Comparison of ENCODE assay signal across 30 cellular contexts in genomic region chr20:60326821-60327220, GRCh38.
"Had no signal": no experiment of that assay in that cellular context is flagged by ENCODE, and none has a peak within 500 bp of the region (broad histone marks: within the 10 kb centered on the region; RNA-seq: fewer than 3 reads in every experiment).

No MANE protein-coding gene starts in this region.

- H3K4me3 ChIP-seq: adrenal gland, ascending aorta, body of pancreas, breast epithelium, cardiac muscle cell had no signal

- H3K36me3 ChIP-seq: adrenal gland, ascending aorta, brain microvascular endothelial cell, breast epithelium, cardiac muscle cell had no signal

- H3K27ac ChIP-seq: adrenal gland, ascending aorta, body of pancreas, brain microvascular endothelial cell, cardiac muscle cell had no signal

- H3K4me1 ChIP-seq: adrenal gland, ascending aorta, body of pancreas, breast epithelium had no signal

- ATAC-seq: activated naive CD4-positive, alpha-beta T cell treated with anti-CD3 and anti-CD28 coated beads, Interleukin-2, amount 50 U/mL, for 72 hours; activated naive CD8-positive, alpha-beta T cell treated with anti-CD3 and anti-CD28 coated beads, Interleukin-2, amount 50 U/mL, for 24 hours; activated T-cell treated with anti-CD3 and anti-CD28 coated beads, Interleukin-2, amount 50 U/mL, for 4 hours; activated T-cell treated with anti-CD3 and anti-CD28 coated beads, Interleukin-2, amount 50 U/mL, for 72 hours; activated T-helper 17 cell treated with anti-CD3 and anti-CD28 coated beads, Interleukin-2, amount 50 U/mL, for 72 hours; body of pancreas had no signal

- H3K9me3 ChIP-seq: adrenal gland, ascending aorta, body of pancreas, breast epithelium had no signal

- H3K27me3 ChIP-seq: adrenal gland, ascending aorta, body of pancreas, brain microvascular endothelial cell, breast epithelium, cardiac muscle cell had no signal

- DNase-seq: activated effector memory CD4-positive, alpha-beta T cell treated with anti-CD3 and anti-CD28 coated beads, Interleukin-2, amount 50 U/mL, for 16 hours; activated effector memory CD4-positive, alpha-beta T cell treated with Interleukin-2 at 50 U/mL for 16 hours; activated gamma-delta T cell; activated gamma-delta T cell treated with Interleukin-2 at 50 U/mL for 16 hours; activated naive CD4-positive, alpha-beta T cell; activated naive CD4-positive, alpha-beta T cell treated with anti-CD3 and anti-CD28 coated beads for 36 hours; activated naive CD4-positive, alpha-beta T cell treated with anti-CD3 and anti-CD28 coated beads, Interleukin-2, amount 10 ng/mL, durations not matched to agents 7 days and 5 days; activated naive CD4-positive, alpha-beta T cell treated with anti-CD3 and anti-CD28 coated beads, Interleukin-2, amount 50 U/mL, for 16 hours; activated naive CD4-positive, alpha-beta T cell treated with Interleukin-2 at 50 U/mL for 16 hours; activated naive CD8-positive, alpha-beta T cell treated with anti-CD3 and anti-CD28 coated beads for 36 hours; activated naive CD8-positive, alpha-beta T cell treated with anti-CD3 and anti-CD28 coated beads, Interleukin-2, amount 10 ng/mL, durations not matched to agents 7 days and 5 days; activated naive CD8-positive, alpha-beta T cell treated with anti-CD3 and anti-CD28 coated beads, Interleukin-2, amount 50 U/mL, for 24 hours; activated T-cell treated with anti-CD3 and anti-CD28 coated beads, Interleukin-2, amount 50 U/mL, for 24 hours; activated T-cell treated with anti-CD3 and anti-CD28 coated beads, Interleukin-2, amount 50 U/mL, for 4 hours; activated T-cell treated with anti-CD3 and anti-CD28 coated beads, Interleukin-2, amount 50 U/mL, for 48 hours; activated T-cell treated with anti-CD3 and anti-CD28 coated beads, Interleukin-2, amount 50 U/mL, for 72 hours; adrenal gland; amniotic stem cell; amygdala; anterior cingulate cortex; body of pancreas; brain microvascular endothelial cell; caudate nucleus; central memory CD4-positive, alpha-beta T cell; cerebellar nuclear complex had no signal
